In the genomic region with DNA sequence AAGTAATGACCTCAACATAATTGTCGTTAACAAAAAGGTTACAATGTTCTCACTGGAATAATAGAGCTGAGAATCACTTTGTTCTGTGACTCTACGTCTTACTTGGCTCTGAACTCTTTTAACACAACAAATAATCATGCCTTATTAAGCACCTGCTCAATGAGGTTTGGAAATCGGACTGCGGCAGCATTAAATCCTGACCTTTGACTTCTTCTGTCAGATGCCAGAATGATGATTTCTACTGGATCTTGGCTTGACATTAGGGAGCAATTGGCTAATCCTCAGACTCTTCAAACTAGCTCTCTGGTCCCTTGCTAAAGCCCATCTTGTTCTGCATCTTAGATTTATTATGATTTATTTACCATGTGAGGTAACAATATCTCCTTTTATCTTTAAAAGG, we compare ENCODE assay signal across 22 cellular contexts.
A peak's percentile ranks its signal among the peaks of the same experiment; 100 is the strongest.
DNase-seq lines count a peak whose midpoint lies in the region; ATAC-seq and TF ChIP-seq lines count a peak whose summit lies in the region.
"Had no signal": no experiment of that assay in that cellular context is flagged by ENCODE, and none has a peak within 500 bp of the region (broad histone marks: within the 10 kb centered on the region; RNA-seq: fewer than 3 reads in every experiment).

No MANE protein-coding gene starts in this region.

- no peak overlapping the region for H3K4me2 ChIP-seq in PC-9
- H3K4me2 ChIP-seq: BLaER1 treated with 17β-estradiol and CSF1 and Interleukin-3, amounts not matched to agents 10 nM and 100 nM had no signal

- DNase-seq in NCI-H146 treated with DMSO at 0.1 percent for 48 hours (lab: John Stamatoyannopoulos, UW; ENCODE audit: unreplicated experiment) (peak; percentile 17), NCI-H146 (lab: John Stamatoyannopoulos, UW) (no peak), PC-9 (no peak), left lobe of liver (ENCODE audit: low spot score) (no peak), retina (peak; percentile 26), midbrain (lab: John Stamatoyannopoulos, UW) (no peak), NCI-H1092 treated with DMSO at 0.1 percent for 48 hours (lab: John Stamatoyannopoulos, UW) (no peak), NOMO-1 (lab: John Stamatoyannopoulos, UW; ENCODE audit: unreplicated experiment in 2 of 2) (no peak)
- DNase-seq: ACHN; CD4-positive, alpha-beta memory T cell; Kasumi-1; MG63; NCI-H1417 treated with DMSO at 0.1 percent for 48 hours; NCI-H1930; NCI-H226; NCI-H510A treated with DMSO at 0.1 percent for 48 hours; NCI-H748 treated with DMSO at 0.1 percent for 48 hours; SIG-M5; T-helper 1 cell had no signal

- H3K27ac ChIP-seq in PC-9 = no peak overlapping the region
- H3K27ac ChIP-seq: 22Rv1; BLaER1 treated with 17β-estradiol and CSF1 and Interleukin-3, amounts not matched to agents 10 nM and 100 nM had no signal

- BruUV-seq in PC-9 (replicated peaks; lab: Mats Ljungman, UMichigan) = no TSS peak

- no peaks in the 10 kb centered on the region for H4K20me1 ChIP-seq in PC-9 (ENCODE audit: insufficient read depth)
- H4K20me1 ChIP-seq: BLaER1 treated with 17β-estradiol and CSF1 and Interleukin-3, amounts not matched to agents 10 nM and 100 nM had no signal

- H3F3A ChIP-seq in PC-9 (ENCODE audit: insufficient read depth, low read depth) = no peaks in the 10 kb centered on the region

- POLR2A ChIA-PET in PC-9 (lab: Charles Lee; ENCODE audit: unreplicated experiment) = interaction anchor here (0.9 kb wide), 1 partner anchor 620 kb away, joined by 8 read pairs; no protein-coding TSS in a partner anchor

- 0 out of 2 replicates have a peak overlapping the region, but pooled peaks have one; percentile 36 for H2AFZ ChIP-seq in PC-9

- H3K36me3 ChIP-seq in PC-9 (ENCODE audit: low read depth) = no peaks in the 10 kb centered on the region
- H3K36me3 ChIP-seq: BLaER1 treated with 17β-estradiol and CSF1 and Interleukin-3, amounts not matched to agents 10 nM and 100 nM; HAP-1; MG63 had no signal

- H3K27me3 ChIP-seq in PC-9 (ENCODE audit: insufficient read depth, low read depth) = no peaks in the 10 kb centered on the region
- H3K27me3 ChIP-seq: BLaER1 treated with 17β-estradiol and CSF1 and Interleukin-3, amounts not matched to agents 10 nM and 100 nM; MG63 had no signal

- H3K9me3 ChIP-seq in PC-9 (ENCODE audit: insufficient read depth, low read depth) = no peaks in the 10 kb centered on the region
- H3K9me3 ChIP-seq: BLaER1 treated with 17β-estradiol and CSF1 and Interleukin-3, amounts not matched to agents 10 nM and 100 nM; HAP-1; MG63 had no signal

- no peak overlapping the region for H3K4me3 ChIP-seq in PC-9
- H3K4me3 ChIP-seq: BLaER1 treated with 17β-estradiol and CSF1 and Interleukin-3, amounts not matched to agents 10 nM and 100 nM; HAP-1; MG63 had no signal

- no peaks in the 10 kb centered on the region for H3K4me1 ChIP-seq in PC-9 (replicated peaks; ENCODE audit: insufficient read depth)

- CTCF ChIA-PET in PC-9 (lab: Charles Lee) = no interaction called here

- no peaks in the 10 kb centered on the region for H3K79me2 ChIP-seq in PC-9 (ENCODE audit: low read depth)

- intact Hi-C loops in PC-9 (cut with micrococcal nuclease; ENCODE audit: unreplicated experiment) = no loop called here

- peak; percentile 65 for ATAC-seq in left lobe of liver

- no peak for TF ChIP-seq CTCF in PC-9 (conservative IDR thresholded peaks at IDR 0.05)

- no peaks in the 10 kb centered on the region for H3K9me2 ChIP-seq in PC-9 (ENCODE audit: insufficient read depth)

Comparison
In these comparisons a context has a peak if more than half of its experiments do, and no peak if none do; other contexts are left out.
1. DNase-seq: peak in NCI-H146 treated with DMSO at 0.1 percent for 48 hours (single experiment) and retina (single experiment); none in NCI-H146 (single experiment), PC-9 (0 of 2), left lobe of liver (single experiment), midbrain (single experiment), NCI-H1092 treated with DMSO at 0.1 percent for 48 hours (single experiment) and NOMO-1 (0 of 2).